ENCODE assay signal across 9 cellular contexts in the genomic region with DNA sequence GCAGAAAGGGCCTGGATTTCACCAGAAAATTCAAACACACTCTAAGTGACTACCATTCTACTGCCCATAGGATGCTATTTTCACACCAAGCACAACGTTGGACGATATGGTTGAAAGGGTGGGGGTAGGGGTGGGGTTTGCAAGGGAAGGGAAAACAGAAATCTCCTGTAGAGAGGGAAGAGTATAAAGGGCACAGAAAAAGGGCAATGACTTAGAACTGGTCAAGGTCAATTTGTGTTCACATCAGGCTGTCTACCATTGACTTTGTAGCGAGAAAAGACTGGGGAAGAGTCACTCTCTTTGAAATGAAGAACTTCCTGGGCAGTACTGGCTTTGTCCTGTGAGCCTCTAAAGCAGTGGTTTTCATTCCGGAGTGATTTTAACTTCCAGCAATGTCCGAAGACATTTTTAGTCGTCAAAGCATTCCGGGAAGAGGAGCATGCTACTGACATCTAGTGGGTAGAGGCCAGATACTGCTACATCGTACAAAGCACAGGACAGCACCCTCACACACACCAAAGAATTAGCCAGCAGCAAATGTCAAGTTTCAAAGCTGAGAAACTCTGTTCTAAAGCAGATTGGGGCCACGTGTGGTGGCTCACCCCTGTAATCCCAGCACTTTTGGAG. TPM values are rescaled to one million over a fixed set of nuclear protein-coding genes. Genes with fewer than 3 reads are reported as not detected.
DNase-seq lines count a peak whose midpoint lies in the region; ATAC-seq and TF ChIP-seq lines count a peak whose summit lies in the region.
"Had no signal": no experiment of that assay in that cellular context is flagged by ENCODE, and none has a peak within 500 bp of the region (broad histone marks: within the 10 kb centered on the region; RNA-seq: fewer than 3 reads in every experiment).

No MANE protein-coding gene starts in this region.

- H3K4me3 ChIP-seq in GM12865 (ENCODE audit: low read depth, low read length): no peak overlapping the region
- no peak overlapping the region for H3K4me3 ChIP-seq in SJCRH30

- no peaks in the 10 kb centered on the region for H3K27me3 ChIP-seq in SJCRH30

- TF ChIP-seq CTCF in 22Rv1 (IDR thresholded peaks at IDR 0.05) (peak; percentile 38), GM12865 (IDR thresholded peaks at IDR 0.05; ENCODE audit: insufficient read depth, low read depth, low read length, missing control alignments) (peak; percentile 34)

- intact Hi-C loops in sciatic nerve (cut with DNase I): no loop called here

- H3K4me1 ChIP-seq in SJCRH30: no peaks in the 10 kb centered on the region

- ATAC-seq in GM21786 (IDR thresholded peaks at IDR 0.05; ENCODE audit: unreplicated experiment) (no peak), sciatic nerve (no peak), HG03442 (IDR thresholded peaks at IDR 0.05; ENCODE audit: unreplicated experiment) (no peak)

- H3K9me3 ChIP-seq in SJCRH30 (replicated peaks): no peaks in the 10 kb centered on the region

- no peaks in the 10 kb centered on the region for H3K36me3 ChIP-seq in SJCRH30

- no peak overlapping the region for H3K27ac ChIP-seq in 22Rv1
- H3K27ac ChIP-seq in SJCRH30: no peak overlapping the region

- DNase-seq in GM12865 (ENCODE audit: low read depth) (peak; percentile 10), SJCRH30 (peak; percentile 22 to 59), glomerular visceral epithelial cell (ENCODE audit: extremely low spot score) (peak; percentile 19), ureter (ENCODE audit: low spot score) (no peak), sciatic nerve (ENCODE audit: low spot score) (no peak)

RNA-seq across cellular contexts. Expression of a gene that starts 48.4 kb away (rescaled TPM):
- 17.9 and 20.1 TPM in 2 replicates for total RNA-seq in SJCRH30 (2014; rRNA removed; shearing (Covaris generic))
- total RNA-seq in ureter: 0.21 TPM
- 0.31 TPM for total RNA-seq in sciatic nerve
- total RNA-seq: subcutaneous adipose tissue had no signal

Comparison
In these comparisons a context has a peak if more than half of its experiments do, and no peak if none do; other contexts are left out.
1. DNase-seq: peak in GM12865 (single experiment), SJCRH30 (2 of 2) and glomerular visceral epithelial cell (single experiment); none in ureter (single experiment) and sciatic nerve (single experiment).
2. RNA of a gene that starts 48.4 kb away (total RNA-seq): 17.9 to 20.1 TPM in SJCRH30; 0.31 TPM in sciatic nerve (single experiment) and 0.21 TPM in ureter (single experiment); every median in the first group is over 10 times any median in the second.